1 cellular context compared by ENCODE assay signal in genomic region chr9:137069508-137070071, GRCh38.
TF ChIP-seq lines count a peak whose summit lies in the region.

No MANE protein-coding gene starts in this region.

TF ChIP-seq in HepG2, 621 proteins besides CTCF, POLR2A, EP300 and RAD21 (continued from another document):
- TF ChIP-seq UBTF (CRISPR knock-in tag; IDR thresholded peaks at IDR 0.05) (peak; percentile 52; the same call in 1 of the 2 replicates), HNRNPK (IDR thresholded peaks at IDR 0.05; ENCODE audit: low read depth, low read length, poor library complexity, severe bottlenecking) (no peak), CBX5 (CRISPR knock-in tag; IDR thresholded peaks at IDR 0.05; ENCODE audit: borderline replicate concordance) (no peak), ZNF605 (CRISPR knock-in tag; IDR thresholded peaks at IDR 0.05) (0 out of 2 replicates have a peak, but pooled peaks have one; percentile 40), ZNF260 (CRISPR knock-in tag; IDR thresholded peaks at IDR 0.05; ENCODE audit: borderline replicate concordance, low read depth) (no peak), ZNF503 (CRISPR knock-in tag; IDR thresholded peaks at IDR 0.05) (no peak), PTBP1 (IDR thresholded peaks at IDR 0.05; ENCODE audit: low read depth, low read length, poor library complexity, severe bottlenecking) (no peak), TEAD2 (CRISPR knock-in tag; IDR thresholded peaks at IDR 0.05) (no peak), HDAC1 (CRISPR knock-in tag; IDR thresholded peaks at IDR 0.05) (peak; percentile 52; the same call in 1 of the 2 replicates), ZSCAN21 (CRISPR knock-in tag; IDR thresholded peaks at IDR 0.05; ENCODE audit: borderline replicate concordance) (no peak), ERF (CRISPR knock-in tag; IDR thresholded peaks at IDR 0.05) (no peak), KDM5B (CRISPR knock-in tag; IDR thresholded peaks at IDR 0.05; ENCODE audit: borderline replicate concordance) (no peak), ZNF512B (CRISPR knock-in tag; IDR thresholded peaks at IDR 0.05; ENCODE audit: borderline replicate concordance) (no peak), ZNF329 (CRISPR knock-in tag; IDR thresholded peaks at IDR 0.05; ENCODE audit: low read depth) (no peak), ZNF180 (CRISPR knock-in tag; IDR thresholded peaks at IDR 0.05; ENCODE audit: borderline replicate concordance, low read depth) (no peak), ZBTB20 (CRISPR knock-in tag; IDR thresholded peaks at IDR 0.05; ENCODE audit: borderline replicate concordance, low read depth) (no peak), ZNF124 (CRISPR knock-in tag; IDR thresholded peaks at IDR 0.05) (no peak), ZNF318 (CRISPR knock-in tag; IDR thresholded peaks at IDR 0.05) (no peak), SIN3B (IDR thresholded peaks at IDR 0.05; ENCODE audit: low read length) (no peak), ZNF512 (CRISPR knock-in tag; IDR thresholded peaks at IDR 0.05) (no peak), ZNF703 (CRISPR knock-in tag; IDR thresholded peaks at IDR 0.05; ENCODE audit: borderline replicate concordance) (no peak), SATB2 (CRISPR knock-in tag; IDR thresholded peaks at IDR 0.05) (no peak), ZNF335 (CRISPR knock-in tag; IDR thresholded peaks at IDR 0.05) (no peak), NFATC3 (CRISPR knock-in tag; IDR thresholded peaks at IDR 0.05) (no peak), AKAP8 (CRISPR knock-in tag; IDR thresholded peaks at IDR 0.05) (0 out of 2 replicates have a peak, but pooled peaks have one; percentile 18)
- TF ChIP-seq, protein P1, sequence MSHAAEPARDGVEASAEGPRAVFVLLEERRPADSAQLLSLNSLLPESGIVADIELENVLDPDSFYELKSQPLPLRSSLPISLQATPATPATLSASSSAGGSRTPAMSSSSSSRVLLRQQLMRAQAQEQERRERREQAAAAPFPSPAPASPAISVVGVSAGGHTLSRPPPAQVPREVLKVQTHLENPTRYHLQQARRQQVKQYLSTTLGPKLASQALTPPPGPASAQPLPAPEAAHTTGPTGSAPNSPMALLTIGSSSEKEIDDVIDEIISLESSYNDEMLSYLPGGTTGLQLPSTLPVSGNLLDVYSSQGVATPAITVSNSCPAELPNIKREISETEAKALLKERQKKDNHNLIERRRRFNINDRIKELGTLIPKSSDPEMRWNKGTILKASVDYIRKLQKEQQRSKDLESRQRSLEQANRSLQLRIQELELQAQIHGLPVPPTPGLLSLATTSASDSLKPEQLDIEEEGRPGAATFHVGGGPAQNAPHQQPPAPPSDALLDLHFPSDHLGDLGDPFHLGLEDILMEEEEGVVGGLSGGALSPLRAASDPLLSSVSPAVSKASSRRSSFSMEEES (CRISPR knock-in tag; IDR thresholded peaks at IDR 0.05) = no peak
- TF ChIP-seq, protein P2, sequence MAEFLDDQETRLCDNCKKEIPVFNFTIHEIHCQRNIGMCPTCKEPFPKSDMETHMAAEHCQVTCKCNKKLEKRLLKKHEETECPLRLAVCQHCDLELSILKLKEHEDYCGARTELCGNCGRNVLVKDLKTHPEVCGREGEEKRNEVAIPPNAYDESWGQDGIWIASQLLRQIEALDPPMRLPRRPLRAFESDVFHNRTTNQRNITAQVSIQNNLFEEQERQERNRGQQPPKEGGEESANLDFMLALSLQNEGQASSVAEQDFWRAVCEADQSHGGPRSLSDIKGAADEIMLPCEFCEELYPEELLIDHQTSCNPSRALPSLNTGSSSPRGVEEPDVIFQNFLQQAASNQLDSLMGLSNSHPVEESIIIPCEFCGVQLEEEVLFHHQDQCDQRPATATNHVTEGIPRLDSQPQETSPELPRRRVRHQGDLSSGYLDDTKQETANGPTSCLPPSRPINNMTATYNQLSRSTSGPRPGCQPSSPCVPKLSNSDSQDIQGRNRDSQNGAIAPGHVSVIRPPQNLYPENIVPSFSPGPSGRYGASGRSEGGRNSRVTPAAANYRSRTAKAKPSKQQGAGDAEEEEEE (CRISPR knock-in tag; IDR thresholded peaks at IDR 0.05; ENCODE audit: borderline replicate concordance) = no peak
